Comparison of ENCODE assay signal across 9 cellular contexts in genomic region chr6:43436577-43437282, GRCh38. TPM values are rescaled to one million over a fixed set of nuclear protein-coding genes. Genes with fewer than 3 reads are reported as not detected.
DNase-seq lines count a peak whose midpoint lies in the region; ATAC-seq and TF ChIP-seq lines count a peak whose summit lies in the region.
"Had no signal": no experiment of that assay in that cellular context is flagged by ENCODE, and none has a peak within 500 bp of the region (broad histone marks: within the 10 kb centered on the region; RNA-seq: fewer than 3 reads in every experiment).

No MANE protein-coding gene starts in this region.

- peak overlapping the region; percentile 22 for H3K4me2 ChIP-seq in skeletal muscle satellite cell (ENCODE audit: low read length)

- H3K36me3 Mint-ChIP-seq in WTC11: peaks cover 2% of the 10 kb centered on the region; the same call in 1 of the 2 replicates

- H3K4me1 ChIP-seq in cardiac muscle cell (ENCODE audit: low read depth): peaks cover 17% of the 10 kb centered on the region
- H3K4me1 ChIP-seq in skeletal muscle satellite cell (ENCODE audit: control insufficient read depth, insufficient read depth, low read length): peaks cover 16% of the 10 kb centered on the region

- CTCF ChIA-PET in WTC11 (lab: Charles Lee): interaction anchor here (1.1 kb wide), 1 partner anchor 60 kb away, joined by 3 read pairs; no protein-coding TSS in a partner anchor

- H3K27ac ChIP-seq in cardiac muscle cell: peak overlapping the region; percentile 73

- no peak for TF ChIP-seq CTCF in WTC11 (IDR thresholded peaks at IDR 0.05)
- TF ChIP-seq CTCF in cardiac muscle cell (IDR thresholded peaks at IDR 0.05; ENCODE audit: low read depth, low read length): no peak

- no peaks in the 10 kb centered on the region for H3K4me1 Mint-ChIP-seq in WTC11

- H3K9me3 ChIP-seq in cardiac muscle cell (ENCODE audit: low read depth) (no peaks in the 10 kb centered on the region), skeletal muscle satellite cell (replicated peaks; ENCODE audit: low read length) (no peaks in the 10 kb centered on the region)

- peak overlapping the region; percentile 10 for H3K9ac ChIP-seq in skeletal muscle satellite cell (ENCODE audit: low read depth, low read length)

- H3K27me3 ChIP-seq in cardiac muscle cell (no peaks in the 10 kb centered on the region), skeletal muscle satellite cell (ENCODE audit: control insufficient read depth, insufficient read depth, low read length) (no peaks in the 10 kb centered on the region)

- DNase-seq in H4 (ENCODE audit: low spot score): peak; percentile 85
- no peak for DNase-seq in WTC11 (ENCODE audit: low spot score)
- peak; percentile 67 to 96 for DNase-seq in cardiac muscle cell (ENCODE audit: low read depth in 1 of 2, low spot score in 1 of 2)
- no peak for DNase-seq in NCI-H345 (lab: John Stamatoyannopoulos, UW)
- DNase-seq in D341Med (ENCODE audit: low spot score): no peak

- ATAC-seq in WTC11 (no peak), HG03025 (IDR thresholded peaks at IDR 0.05; ENCODE audit: low FRiP score, unreplicated experiment) (no peak), HG02852 (IDR thresholded peaks at IDR 0.05; ENCODE audit: unreplicated experiment) (no peak)

- H3K9me3 Mint-ChIP-seq in WTC11: no peaks in the 10 kb centered on the region
- H3K9me3 Mint-ChIP-seq: activated T-helper 1 cell treated with anti-CD3 and anti-CD28 coated beads, Interleukin-12 subunit alpha, Interleukin-12 subunit beta, Interleukin-2, Interleukin-4 antibody, amounts not matched to agents 30 ng/mL and 10 ng/mL and 1 ng/mL, durations not matched to agents 14 hours and 24 hours and 36 hours had no signal

- H3K4me3 ChIP-seq in cardiac muscle cell: no peak overlapping the region
- H3K4me3 ChIP-seq in skeletal muscle satellite cell (ENCODE audit: low read length): no peak overlapping the region

- no peak overlapping the region for H3K4me3 Mint-ChIP-seq in WTC11
- H3K4me3 Mint-ChIP-seq: activated T-helper 1 cell treated with anti-CD3 and anti-CD28 coated beads, Interleukin-12 subunit alpha, Interleukin-12 subunit beta, Interleukin-2, Interleukin-4 antibody, amounts not matched to agents 30 ng/mL and 10 ng/mL and 1 ng/mL, durations not matched to agents 14 hours and 24 hours and 36 hours had no signal

- H3K27ac Mint-ChIP-seq in WTC11: no peak overlapping the region
- H3K27ac Mint-ChIP-seq: activated T-helper 1 cell treated with anti-CD3 and anti-CD28 coated beads, Interleukin-12 subunit alpha, Interleukin-12 subunit beta, Interleukin-2, Interleukin-4 antibody, amounts not matched to agents 30 ng/mL and 10 ng/mL and 1 ng/mL, durations not matched to agents 14 hours and 24 hours and 36 hours had no signal

- POLR2A ChIA-PET in WTC11 (lab: Charles Lee): interaction anchor here (1.6 kb wide), 1 partner anchor 68 kb away, joined by 4 read pairs; the partner anchor contains the start of gene ZNF318

- H3K27me3 Mint-ChIP-seq in WTC11 (ENCODE audit: low read depth): no peaks in the 10 kb centered on the region

- H3K36me3 ChIP-seq in cardiac muscle cell: peaks cover 8% of the 10 kb centered on the region
- peaks cover 57% of the 10 kb centered on the region for H3K36me3 ChIP-seq in skeletal muscle satellite cell (ENCODE audit: insufficient read depth, low read length)

TF ChIP-seq in WTC11, 78 proteins besides CTCF, POLR2A, EP300 and RAD21:
- TF ChIP-seq ZNF281 (CRISPR knock-in tag; IDR thresholded peaks at IDR 0.05): no peak
- peak; percentile 41; the same call in 1 of the 2 replicates for TF ChIP-seq GABPB1 (CRISPR knock-in tag; IDR thresholded peaks at IDR 0.05)
TF ChIP-seq in WTC11: peak in this region for 1.

RNA-seq across cellular contexts. Expression of gene ABCC10, which starts 9.4 kb away (rescaled TPM):
- total RNA-seq in H4 (2014; rRNA removed; shearing (Covaris generic)): 6.9 and 11.7 TPM in 2 replicates
- total RNA-seq in WTC11 (2021) (23.8 to 26.6 TPM (median 25.5 TPM) in 3 replicates), cardiac muscle cell (19.8 and 25.6 TPM in 2 replicates)
- polyA plus RNA-seq in cardiac muscle cell: 20.6 and 29.4 TPM in 2 replicates
- 17.3 and 31.9 TPM in 2 replicates for total RNA-seq in skeletal muscle satellite cell (2012; rRNA removed)

RNA-seq across cellular contexts. Expression of gene DLK2, which starts 18.6 kb away (rescaled TPM):
- 12.6 and 13.7 TPM in 2 replicates for total RNA-seq in H4 (2014; rRNA removed; shearing (Covaris generic))
- total RNA-seq in WTC11 (2021): 0.18 to 0.81 TPM (median 0.37 TPM) in 3 replicates
- 4.4 and 5.2 TPM in 2 replicates for total RNA-seq in cardiac muscle cell
- polyA plus RNA-seq in cardiac muscle cell: 4.6 and 5.0 TPM in 2 replicates
- 0.76 and 0.87 TPM in 2 replicates for total RNA-seq in skeletal muscle satellite cell (2012; rRNA removed)

RNA-seq across cellular contexts. Expression of gene TJAP1, which starts 40.6 kb away (rescaled TPM):
- total RNA-seq in H4 (2014; rRNA removed; shearing (Covaris generic)): 9.9 and 11.3 TPM in 2 replicates
- total RNA-seq in WTC11 (2021) (40.2 to 40.8 TPM (median 40.4 TPM) in 3 replicates), cardiac muscle cell (24.7 and 31.2 TPM in 2 replicates)
- polyA plus RNA-seq in cardiac muscle cell: 23.1 and 25.8 TPM in 2 replicates
- 10.7 and 13.9 TPM in 2 replicates for total RNA-seq in skeletal muscle satellite cell (2012; rRNA removed)

Comparison
In these comparisons a context has a peak if more than half of its experiments do, and no peak if none do; other contexts are left out.
1. DNase-seq: peak in H4 (single experiment) and cardiac muscle cell (2 of 2); none in WTC11 (single experiment), NCI-H345 (single experiment) and D341Med (single experiment).